In genomic region chr1:55716610-55717009, GRCh38 we compare ENCODE assay signal across 1 cellular context.
TF ChIP-seq lines count a peak whose summit lies in the region.

No MANE protein-coding gene starts in this region.

TF ChIP-seq in IMR-90, 13 proteins besides CTCF, POLR2A, EP300 and RAD21:
- no peak for TF ChIP-seq ELK1 (IDR thresholded peaks at IDR 0.05; ENCODE audit: borderline replicate concordance, low read depth, low read length)
- no peak for TF ChIP-seq USF2 (IDR thresholded peaks at IDR 0.05; ENCODE audit: low read depth, low read length)
- TF ChIP-seq RFX5 (IDR thresholded peaks at IDR 0.05; ENCODE audit: low read depth, low read length) = no peak
- no peak for TF ChIP-seq FOS (IDR thresholded peaks at IDR 0.05; ENCODE audit: low read depth, low read length)
- TF ChIP-seq MAZ (IDR thresholded peaks at IDR 0.05; ENCODE audit: borderline replicate concordance, low read depth, low read length) = no peak
- TF ChIP-seq SMC3 (IDR thresholded peaks at IDR 0.05; ENCODE audit: low read depth, low read length) = no peak
TF ChIP-seq in IMR-90: peak in this region for 0.
